Comparison of ENCODE assay signal across 11 cellular contexts in genomic region chrX:21717802-21718201, GRCh38. TPM values are rescaled to one million over a fixed set of nuclear protein-coding genes. Genes with fewer than 3 reads are reported as not detected.
"Had no signal": no experiment of that assay in that cellular context is flagged by ENCODE, and none has a peak within 500 bp of the region (broad histone marks: within the 10 kb centered on the region; RNA-seq: fewer than 3 reads in every experiment).

No MANE protein-coding gene starts in this region.

- DNase-seq: GM23248, GOT3, H7, HFFc6 had no signal

- H3K4me3 ChIP-seq: GM23248, HAP-1 had no signal

- H3K4me1 ChIP-seq: HAP-1 had no signal

- H3K27ac Mint-ChIP-seq: HFFc6, IgD-negative memory B cell had no signal

- H3K36me3 Mint-ChIP-seq: IgD-negative memory B cell had no signal

- H3K9me3 Mint-ChIP-seq: HFFc6 had no signal

- H3K27me3 Mint-ChIP-seq: IgD-negative memory B cell had no signal

- H3K36me3 ChIP-seq: HAP-1 had no signal

- H3K4me3 Mint-ChIP-seq: HFFc6, IgD-negative memory B cell had no signal

- ATAC-seq: HCT116, HepG2 had no signal

- H3K27ac ChIP-seq: GM23248, HL-60 had no signal

- H3K9me3 ChIP-seq: HAP-1 had no signal

RNA-seq across cellular contexts. Expression of gene SMPX, which starts 40.1 kb away (rescaled TPM):
- total RNA-seq: GM23248, HFFc6, HT1080 had no signal
- polyA plus RNA-seq: GM23248, IgD-negative memory B cell had no signal

RNA-seq across cellular contexts. Expression of gene KLHL34, which starts 59.7 kb away (rescaled TPM):
- total RNA-seq: GM23248, H4, H7, HepG2, HFFc6, HT1080 had no signal
- polyA plus RNA-seq: GM23248, HepG2 had no signal
